30 cellular contexts compared by ENCODE assay signal in genomic region chr12:72390146-72390545, GRCh38.
"Had no signal": no experiment of that assay in that cellular context is flagged by ENCODE, and none has a peak within 500 bp of the region (broad histone marks: within the 10 kb centered on the region; RNA-seq: fewer than 3 reads in every experiment).

No MANE protein-coding gene starts in this region.

- ATAC-seq: activated CD4-positive, CD25-positive, alpha-beta regulatory T cell treated with anti-CD3 and anti-CD28 coated beads, Interleukin-2, amount 50 U/mL, for 24 hours; foreskin keratinocyte; heart left ventricle; left colon; naive thymus-derived CD8-positive, alpha-beta T cell; pancreas; stimulated activated naive B cell treated with anti-CD40 and anti-IgM and Interleukin-4, amounts not matched to agents 10 μg/mL and 1 μg/mL and 100 μg/mL, for 72 hours had no signal

- H3K36me3 ChIP-seq: ascending aorta, heart left ventricle, neutrophil, pancreas, prostate gland, sigmoid colon, tibial nerve, WERI-Rb-1 had no signal

- H3K4me3 ChIP-seq: ascending aorta, coronary artery, dorsolateral prefrontal cortex, heart left ventricle, pancreas, prostate gland, sigmoid colon, tibial nerve had no signal

- H3K27ac ChIP-seq: ascending aorta, coronary artery, dorsolateral prefrontal cortex, foreskin keratinocyte, heart left ventricle, neutrophil, pancreas, prostate gland, sigmoid colon, tibial nerve, WERI-Rb-1 had no signal

- DNase-seq: activated CD4-positive, alpha-beta T cell treated with anti-CD3 and anti-CD28 coated beads for 48 hours; activated CD4-positive, alpha-beta T cell treated with anti-CD3 and anti-CD28 coated beads, Interleukin-2, amount 50 U/mL, for 48 hours; activated CD8-positive, alpha-beta memory T cell treated with anti-CD3 and anti-CD28 coated beads for 24 hours; activated effector memory CD4-positive, alpha-beta T cell treated with Interleukin-2 at 50 U/mL for 16 hours; activated naive CD4-positive, alpha-beta T cell treated with Interleukin-2 at 50 U/mL for 16 hours; activated naive CD8-positive, alpha-beta T cell treated with anti-CD3 and anti-CD28 coated beads for 36 hours; dorsolateral prefrontal cortex; effector memory CD4-positive, alpha-beta T cell; foreskin keratinocyte; heart left ventricle; hypothalamus; immature natural killer cell; kidney; left colon; naive thymus-derived CD8-positive, alpha-beta T cell; pancreas; retina; sigmoid colon; small intestine; stimulated activated CD4-positive, alpha-beta T cell treated with anti-CD3 and anti-CD28 coated beads, Interleukin-4, amount 100 ng/mL, for 4 hours; stimulated activated CD8-positive, alpha-beta memory T cell treated with anti-CD3 and anti-CD28 coated beads, Interleukin-4, amount 100 ng/mL, for 48 hours; stimulated activated naive B cell treated with anti-CD40 and anti-IgM and Interleukin-4, amounts not matched to agents 10 μg/mL and 1 μg/mL and 100 μg/mL, for 72 hours; T-helper 9 cell; WERI-Rb-1 had no signal

- H3K4me1 ChIP-seq: ascending aorta, foreskin keratinocyte, heart left ventricle, prostate gland, sigmoid colon, tibial nerve had no signal

- H3K27me3 ChIP-seq: ascending aorta, dorsolateral prefrontal cortex, foreskin keratinocyte, heart left ventricle, neutrophil, pancreas, sigmoid colon, tibial nerve had no signal

- H3K9me3 ChIP-seq: ascending aorta, heart left ventricle, neutrophil, pancreas, prostate gland, sigmoid colon, tibial nerve had no signal
